Comparison of ENCODE assay signal across 8 cellular contexts in the genomic region with DNA sequence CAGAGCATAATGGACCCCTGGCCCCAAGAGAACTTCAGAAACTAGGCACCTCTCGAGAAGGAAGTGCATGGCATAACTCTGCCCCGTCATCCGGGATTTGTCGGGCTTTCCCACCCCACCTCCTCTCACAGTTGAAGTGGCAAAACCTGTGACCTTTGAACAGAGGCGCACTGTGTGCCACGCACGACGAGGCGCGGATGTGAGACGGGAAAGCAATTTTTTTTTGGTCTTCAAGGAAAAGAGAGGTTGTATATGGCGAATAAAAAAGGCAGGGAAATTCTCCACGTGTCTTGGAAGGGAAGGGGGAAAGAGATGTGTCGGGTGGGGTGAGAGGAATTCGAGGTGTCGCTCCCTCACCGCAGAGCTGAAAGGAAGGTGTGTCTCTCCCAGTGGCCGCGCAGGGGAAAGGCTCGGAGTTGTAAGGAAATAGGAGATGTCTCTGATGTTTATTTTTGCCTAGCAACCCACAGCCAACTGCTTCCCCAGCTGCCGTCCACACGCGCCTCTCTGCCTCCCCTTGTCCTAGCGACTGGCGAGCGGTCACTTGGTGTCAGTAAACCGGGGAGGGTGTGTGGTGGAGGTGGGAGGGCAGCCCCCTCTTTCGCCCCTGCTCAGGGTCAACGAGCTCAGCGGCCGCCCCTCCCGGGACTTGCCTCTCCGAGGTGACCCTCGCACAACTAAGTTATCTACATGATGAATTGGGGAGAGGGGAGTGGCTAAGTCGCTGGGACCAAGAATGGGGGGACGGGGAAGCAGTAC. TPM values are rescaled to one million over a fixed set of nuclear protein-coding genes. Genes with fewer than 3 reads are reported as not detected.
DNase-seq lines count a peak whose midpoint lies in the region; ATAC-seq and TF ChIP-seq lines count a peak whose summit lies in the region.

No MANE protein-coding gene starts in this region.

- peak overlapping the region; percentile 92 for H3K27ac ChIP-seq in VCaP

- POLR2A ChIA-PET in GM10248 (lab: Yijun Ruan, JAX): interaction anchor here (0.6 kb wide), 1 partner anchor 292 kb away, joined by 10 read pairs; no protein-coding TSS in a partner anchor

- DNase-seq in GM10248 (ENCODE audit: extremely low spot score) (peak; percentile 48), NCI-H2196 (lab: John Stamatoyannopoulos, UW; ENCODE audit: unreplicated experiment) (peak; percentile 85), dedifferentiated amniotic fluid mesenchymal stem cell (ENCODE audit: extremely low spot score) (peak; percentile 79), kidney epithelial cell (ENCODE audit: low read depth) (peak; percentile 77), smooth muscle cell of the brain vasculature (ENCODE audit: low read depth, low spot score) (peak; percentile 54)

- peak; percentile 25 for ATAC-seq in HG02981 (IDR thresholded peaks at IDR 0.05; ENCODE audit: unreplicated experiment)
- ATAC-seq in HG02610 (IDR thresholded peaks at IDR 0.05; ENCODE audit: unreplicated experiment): no peak

- TF ChIP-seq CTCF in GM10248 (IDR thresholded peaks at IDR 0.05; ENCODE audit: control extremely low read depth, extremely low read depth, low read depth, missing control alignments): no peak
- peak; percentile 66 for TF ChIP-seq CTCF in VCaP (conservative IDR thresholded peaks at IDR 0.05)
- peak; percentile 25 for TF ChIP-seq CTCF in kidney epithelial cell (IDR thresholded peaks at IDR 0.05; ENCODE audit: insufficient read depth, low read length, poor library complexity, severe bottlenecking)

- H3K27me3 ChIP-seq in kidney epithelial cell (ENCODE audit: control insufficient read depth, insufficient read depth, low read length): no peaks in the 10 kb centered on the region

- H3K4me3 ChIP-seq in kidney epithelial cell (ENCODE audit: low read depth, low read length): peak overlapping the region; percentile 61

- H3K36me3 ChIP-seq in kidney epithelial cell (ENCODE audit: control insufficient read depth, insufficient read depth, low read length): no peaks in the 10 kb centered on the region

- CTCF ChIA-PET in GM10248 (lab: Yijun Ruan, JAX): interaction anchor here (0.9 to 1.4 kb wide), 5 partner anchors 9 to 54 kb away, joined by 3 to 6 read pairs (median 4); no protein-coding TSS in a partner anchor

RNA-seq across cellular contexts. Expression of a gene that starts 0.8 kb away (rescaled TPM):
- total RNA-seq in kidney epithelial cell: 28.7 and 35.8 TPM in 2 replicates
